Comparison of ENCODE assay signal across 17 cellular contexts in genomic region chr10:104895981-104896380, GRCh38.
DNase-seq lines count a peak whose midpoint lies in the region; ATAC-seq, FAIRE-seq and TF ChIP-seq lines count a peak whose summit lies in the region.
"Had no signal": no experiment of that assay in that cellular context is flagged by ENCODE, and none has a peak within 500 bp of the region (broad histone marks: within the 10 kb centered on the region; RNA-seq: fewer than 3 reads in every experiment).

No MANE protein-coding gene starts in this region.

- H3K9me3 Mint-ChIP-seq in CD4-positive, alpha-beta T cell, result no peaks in the 10 kb centered on the region

- no peak for ATAC-seq in SK-N-SH treated with all-trans-retinoic acid at 6 μM for 48 hours
- no peak for ATAC-seq in CD4-positive, alpha-beta T cell (ENCODE audit: poor library complexity)
- ATAC-seq: GM12878, HepG2 had no signal

- DNase-seq in DMS 273 (lab: John Stamatoyannopoulos, UW; ENCODE audit: unreplicated experiment), result peak; percentile 30
- DNase-seq in DMS 273 treated with DMSO at 0.1 percent for 48 hours (lab: John Stamatoyannopoulos, UW), result no peak
- no peak for DNase-seq in activated CD8-positive, alpha-beta memory T cell treated with anti-CD3 and anti-CD28 coated beads for 24 hours
- no peak for DNase-seq in midbrain (lab: John Stamatoyannopoulos, UW)
- DNase-seq in germinal center (ENCODE audit: low spot score), result no peak
- no peak for DNase-seq in CD4-positive, alpha-beta T cell
- DNase-seq: Caco-2; CD8-positive, alpha-beta memory T cell; H7 had no signal

- peaks cover 18% of the 10 kb centered on the region for H3K27me3 Mint-ChIP-seq in CD4-positive, alpha-beta T cell

- H3K36me3 Mint-ChIP-seq in CD4-positive, alpha-beta T cell (ENCODE audit: low read depth), result no peaks in the 10 kb centered on the region
- H3K36me3 Mint-ChIP-seq: CD14-positive monocyte; CD8-positive, alpha-beta memory T cell had no signal

- no peaks in the 10 kb centered on the region for H3K27me3 ChIP-seq in CD4-positive, alpha-beta T cell (ENCODE audit: control insufficient read depth, insufficient read depth, low read length)

- H3K4me3 Mint-ChIP-seq in CD4-positive, alpha-beta T cell, result no peak overlapping the region
- H3K4me3 Mint-ChIP-seq: CD14-positive monocyte; CD8-positive, alpha-beta memory T cell had no signal

- POLR2A ChIA-PET in CD4-positive, alpha-beta T cell (lab: Charles Lee), result no interaction called here

- no peaks in the 10 kb centered on the region for H3K4me1 Mint-ChIP-seq in CD4-positive, alpha-beta T cell (ENCODE audit: low read depth)
- H3K4me1 Mint-ChIP-seq: CD14-positive monocyte; CD8-positive, alpha-beta memory T cell had no signal

- CTCF ChIA-PET in CD4-positive, alpha-beta T cell (lab: Charles Lee), result no interaction called here

- no peak overlapping the region for H3K27ac ChIP-seq in CD4-positive, alpha-beta T cell (ENCODE audit: low read depth, low read length)
- H3K27ac ChIP-seq: 22Rv1 had no signal

- intact Hi-C loops in CD4-positive, alpha-beta T cell (cut with DNase I, micrococcal nuclease), result no loop called here

- FAIRE-seq in endometrium (lab: Jason Lieb, UNC), result peak; percentile 48
- FAIRE-seq: GM12878, GM18507, HepG2, HTR-8/SVneo had no signal

- no peak overlapping the region for H3K27ac Mint-ChIP-seq in CD4-positive, alpha-beta T cell
- H3K27ac Mint-ChIP-seq: CD14-positive monocyte; CD8-positive, alpha-beta memory T cell had no signal

- no peak for TF ChIP-seq CTCF in CD4-positive, alpha-beta T cell (IDR thresholded peaks at IDR 0.05)

- peaks cover 3% of the 10 kb centered on the region for H3K9me3 ChIP-seq in CD4-positive, alpha-beta T cell (ENCODE audit: control insufficient read depth, low read length)
- H3K9me3 ChIP-seq: Caco-2 had no signal

TF ChIP-seq in SK-N-SH treated with all-trans-retinoic acid at 6 μM for 48 hours, 23 proteins besides CTCF, POLR2A, EP300 and RAD21:
- TF ChIP-seq RARB (CRISPR knock-in tag; IDR thresholded peaks at IDR 0.05), result no peak
- TF ChIP-seq TCF4 (CRISPR knock-in tag; IDR thresholded peaks at IDR 0.05; ENCODE audit: borderline replicate concordance), result peak; percentile 50; the same call in 1 of the 2 replicates
TF ChIP-seq in SK-N-SH treated with all-trans-retinoic acid at 6 μM for 48 hours: peak in this region for 1.
